In genomic region chr1:74913978-74914377, GRCh38 we compare ENCODE assay signal across 9 cellular contexts.
"Had no signal": no experiment of that assay in that cellular context is flagged by ENCODE, and none has a peak within 500 bp of the region (broad histone marks: within the 10 kb centered on the region; RNA-seq: fewer than 3 reads in every experiment).

No MANE protein-coding gene starts in this region.

- DNase-seq: GM23248, GOT3, H7, H9, HCEC 1CT, HFFc6 had no signal

- H3K4me1 ChIP-seq: HAP-1 had no signal

- H3K36me3 ChIP-seq: HAP-1 had no signal

- H3K4me3 ChIP-seq: GM23248, GM23338, HAP-1 had no signal

- H3K27ac ChIP-seq: GM23248 had no signal

- ATAC-seq: GM23338, HCT116 had no signal

- H3K9me3 ChIP-seq: HAP-1 had no signal
